1 cellular context compared by ENCODE assay signal in genomic region chr21:38468989-38469388, GRCh38.
A peak's percentile ranks its signal among the peaks of the same experiment; 100 is the strongest.
TF ChIP-seq lines count a peak whose summit lies in the region.

No MANE protein-coding gene starts in this region.

TF ChIP-seq in HepG2, 621 proteins besides CTCF, POLR2A, EP300 and RAD21 (continued from another document and continues in another):
- no peak for TF ChIP-seq CERS6 (CRISPR knock-in tag; IDR thresholded peaks at IDR 0.05)
- TF ChIP-seq MED13 (CRISPR knock-in tag; IDR thresholded peaks at IDR 0.05): no peak
- TF ChIP-seq ZNF800 (CRISPR knock-in tag; IDR thresholded peaks at IDR 0.05): no peak
- TF ChIP-seq AHDC1 (CRISPR knock-in tag; IDR thresholded peaks at IDR 0.05; ENCODE audit: borderline replicate concordance): peak; percentile 48; the same call in 1 of the 2 replicates
- no peak for TF ChIP-seq PRMT3 (CRISPR knock-in tag; IDR thresholded peaks at IDR 0.05; ENCODE audit: borderline replicate concordance, low read depth)
- no peak for TF ChIP-seq ZNF782 (CRISPR knock-in tag; IDR thresholded peaks at IDR 0.05; ENCODE audit: borderline replicate concordance)
- no peak for TF ChIP-seq SAFB2 (CRISPR knock-in tag; IDR thresholded peaks at IDR 0.05; ENCODE audit: borderline replicate concordance, low read depth)
- peak; percentile 98 for TF ChIP-seq RBAK (CRISPR knock-in tag; IDR thresholded peaks at IDR 0.05)
- 0 out of 2 replicates have a peak, but pooled peaks have one; percentile 12 for TF ChIP-seq ZNF331 (CRISPR knock-in tag; IDR thresholded peaks at IDR 0.05)
- TF ChIP-seq HDAC6 (IDR thresholded peaks at IDR 0.05; ENCODE audit: low read depth, low read length): no peak
- no peak for TF ChIP-seq HNF1B (CRISPR knock-in tag; IDR thresholded peaks at IDR 0.05)
- no peak for TF ChIP-seq ZKSCAN5 (CRISPR knock-in tag; IDR thresholded peaks at IDR 0.05)
- no peak for TF ChIP-seq ZMAT3 (CRISPR knock-in tag; conservative IDR thresholded peaks at IDR 0.05)
- 0 out of 2 replicates have a peak, but pooled peaks have one; percentile 38 for TF ChIP-seq KDM6A (CRISPR knock-in tag; IDR thresholded peaks at IDR 0.05; ENCODE audit: low read depth)
- no peak for TF ChIP-seq FOXP1 (IDR thresholded peaks at IDR 0.05)
- peak; percentile 15; the same call in 1 of the 2 replicates for TF ChIP-seq FOXP1 (CRISPR knock-in tag; IDR thresholded peaks at IDR 0.05)
- peak; percentile 63 for TF ChIP-seq PAXIP1 (CRISPR knock-in tag; conservative IDR thresholded peaks at IDR 0.05)
- no peak for TF ChIP-seq LBX2 (CRISPR knock-in tag; IDR thresholded peaks at IDR 0.05; ENCODE audit: borderline replicate concordance)
- no peak for TF ChIP-seq ZNF235 (CRISPR knock-in tag; IDR thresholded peaks at IDR 0.05; ENCODE audit: borderline replicate concordance)
- no peak for TF ChIP-seq RELA (CRISPR knock-in tag; IDR thresholded peaks at IDR 0.05)
- no peak for TF ChIP-seq IRF9 (CRISPR knock-in tag; IDR thresholded peaks at IDR 0.05; ENCODE audit: borderline replicate concordance)
- no peak for TF ChIP-seq NFYC (CRISPR knock-in tag; IDR thresholded peaks at IDR 0.05)
- no peak for TF ChIP-seq ATF1 (CRISPR knock-in tag; IDR thresholded peaks at IDR 0.05)
- TF ChIP-seq MXI1 (IDR thresholded peaks at IDR 0.05; ENCODE audit: borderline replicate concordance, low read depth, low read length): no peak
- TF ChIP-seq ISL2 (CRISPR knock-in tag; IDR thresholded peaks at IDR 0.05): peak; percentile 41; the same call in 1 of the 2 replicates
- no peak for TF ChIP-seq ZBTB14 (CRISPR knock-in tag; IDR thresholded peaks at IDR 0.05)
- no peak for TF ChIP-seq PAWR (CRISPR knock-in tag; IDR thresholded peaks at IDR 0.05; ENCODE audit: borderline replicate concordance)
- no peak for TF ChIP-seq NFE2 (CRISPR knock-in tag; IDR thresholded peaks at IDR 0.05)
- TF ChIP-seq HNF1A (IDR thresholded peaks at IDR 0.05; ENCODE audit: low read depth): peak; percentile 60
- no peak for TF ChIP-seq HNF1A (CRISPR knock-in tag; IDR thresholded peaks at IDR 0.05; ENCODE audit: borderline replicate concordance)
- TF ChIP-seq ARNTL (CRISPR knock-in tag; IDR thresholded peaks at IDR 0.05): no peak
- peak; percentile 51; the same call in 1 of the 2 replicates for TF ChIP-seq ZBTB7A (CRISPR knock-in tag; IDR thresholded peaks at IDR 0.05)
- no peak for TF ChIP-seq HMGXB4 (CRISPR knock-in tag; IDR thresholded peaks at IDR 0.05; ENCODE audit: borderline replicate concordance in 1 of 2, low read depth in 1 of 2)
- TF ChIP-seq ZNF484 (CRISPR knock-in tag; IDR thresholded peaks at IDR 0.05; ENCODE audit: borderline replicate concordance, low read depth): no peak
- no peak for TF ChIP-seq U2AF2 (IDR thresholded peaks at IDR 0.05; ENCODE audit: low read depth, low read length)
- TF ChIP-seq HOXA3 (CRISPR knock-in tag; IDR thresholded peaks at IDR 0.05): no peak
